In genomic region chr9:114505187-114506081, GRCh38 we compare ENCODE assay signal across 1 cellular context.
TF ChIP-seq lines count a peak whose summit lies in the region.

WHRN (minus strand) TSS chr9:114505473; CDS start chr9:114504801, 672 bp downstream.

TF ChIP-seq in HEK293, 187 proteins besides CTCF, POLR2A, EP300 and RAD21 (continued from another document and continues in another):
- TF ChIP-seq PRDM4 (tag by site-specific recombination; IDR thresholded peaks at IDR 0.05) (no peak; the same call in 1 of the 2 replicates), ZNF174 (tag by site-specific recombination; IDR thresholded peaks at IDR 0.05) (no peak), ZNF114 (tag by site-specific recombination; IDR thresholded peaks at IDR 0.05) (no peak), ZNF221 (tag by site-specific recombination; IDR thresholded peaks at IDR 0.05; ENCODE audit: borderline replicate concordance) (no peak), MYNN (tag by site-specific recombination; IDR thresholded peaks at IDR 0.05; ENCODE audit: borderline replicate concordance) (no peak), ZBTB10 (tag by site-specific recombination; IDR thresholded peaks at IDR 0.05) (no peak), YY2 (tag by site-specific recombination; IDR thresholded peaks at IDR 0.05) (no peak), ZNF76 (tag by site-specific recombination; IDR thresholded peaks at IDR 0.05; ENCODE audit: borderline replicate concordance, low read depth) (no peak), ZNF747 (tag by site-specific recombination; IDR thresholded peaks at IDR 0.05) (no peak), PATZ1 (tag by site-specific recombination; IDR thresholded peaks at IDR 0.05) (0 out of 2 replicates have a peak, but pooled peaks have one; percentile 50), ZNF548 (tag by site-specific recombination; IDR thresholded peaks at IDR 0.05) (no peak), WT1 (tag by site-specific recombination; IDR thresholded peaks at IDR 0.05) (no peak), ZBTB1 (tag by site-specific recombination; IDR thresholded peaks at IDR 0.05) (no peak), ELK4 (IDR thresholded peaks at IDR 0.05; ENCODE audit: borderline replicate concordance, low read depth, low read length) (no peak), ZNF366 (tag by site-specific recombination; conservative IDR thresholded peaks at IDR 0.05) (no peak), ZNF398 (tag by site-specific recombination; IDR thresholded peaks at IDR 0.05) (peak; percentile 47), TCF7L2 (IDR thresholded peaks at IDR 0.05; ENCODE audit: borderline replicate concordance, low read depth, low read length) (no peak), ZNF341 (tag by site-specific recombination; IDR thresholded peaks at IDR 0.05; ENCODE audit: low read depth) (peak; percentile 18; the same call in 1 of the 2 replicates), ZNF133 (tag by site-specific recombination; IDR thresholded peaks at IDR 0.05) (no peak), ZBTB11 (tag by site-specific recombination; conservative IDR thresholded peaks at IDR 0.05; ENCODE audit: low read depth) (peak; percentile 49; the same call in 1 of the 2 replicates), ZNF792 (tag by site-specific recombination; IDR thresholded peaks at IDR 0.05) (no peak), INSM2 (tag by site-specific recombination; IDR thresholded peaks at IDR 0.05) (no peak), SCRT1 (tag by site-specific recombination; IDR thresholded peaks at IDR 0.05; ENCODE audit: borderline replicate concordance) (no peak), ZNF248 (tag by site-specific recombination; IDR thresholded peaks at IDR 0.05) (no peak), ZBTB21 (tag by site-specific recombination; IDR thresholded peaks at IDR 0.05) (no peak), TSHZ1 (tag by site-specific recombination; IDR thresholded peaks at IDR 0.05; ENCODE audit: borderline replicate concordance) (no peak), HOXA7 (CRISPR knock-in tag; IDR thresholded peaks at IDR 0.05; ENCODE audit: borderline replicate concordance) (no peak), ZNF350 (tag by site-specific recombination; IDR thresholded peaks at IDR 0.05) (no peak), ZNF610 (tag by site-specific recombination; IDR thresholded peaks at IDR 0.05; ENCODE audit: borderline replicate concordance) (no peak), ZNF560 (tag by site-specific recombination; IDR thresholded peaks at IDR 0.05; ENCODE audit: borderline replicate concordance) (no peak), SCRT2 (tag by site-specific recombination; IDR thresholded peaks at IDR 0.05) (0 out of 2 replicates have a peak, but pooled peaks have one; percentile 46), ZBTB6 (tag by site-specific recombination; IDR thresholded peaks at IDR 0.05) (no peak)
